Comparison of ENCODE assay signal across 8 cellular contexts in genomic region chr18:23661735-23662308, GRCh38. TPM values are rescaled to one million over a fixed set of nuclear protein-coding genes. Genes with fewer than 3 reads are reported as not detected.
DNase-seq lines count a peak whose midpoint lies in the region; ATAC-seq and TF ChIP-seq lines count a peak whose summit lies in the region.

No MANE protein-coding gene starts in this region.

- no peaks in the 10 kb centered on the region for H3K36me3 ChIP-seq in right lobe of liver

- H3K27ac ChIP-seq in right lobe of liver, result no peak overlapping the region

- H3K4me3 ChIP-seq in right lobe of liver, result peak overlapping the region; percentile 47 to 50 (median 47)

- TF ChIP-seq POLR2A in right lobe of liver (IDR thresholded peaks at IDR 0.05), result no peak

- peaks cover 0 to 9% of the 10 kb centered on the region in 2 donors for H3K27me3 ChIP-seq in right lobe of liver

- peak; percentile 23 for ATAC-seq in activated naive CD8-positive, alpha-beta T cell treated with anti-CD3 and anti-CD28 coated beads, Interleukin-2, amount 50 U/mL, for 24 hours
- no peak for ATAC-seq in right lobe of liver
- ATAC-seq in HG03378 (IDR thresholded peaks at IDR 0.05; ENCODE audit: unreplicated experiment), result no peak

- H3K4me1 ChIP-seq in right lobe of liver, result peaks cover 0 to 5% (median 0%) of the 10 kb centered on the region in 4 donors

- CTCF ChIA-PET in activated naive CD4-positive, alpha-beta T cell treated with anti-CD3 and anti-CD28 coated beads, Interleukin-2, amount 10 ng/mL, durations not matched to agents 7 days and 5 days (lab: Charles Lee), result interaction anchor here (0.7 to 1.2 kb wide), 3 partner anchors 10 to 257 kb away, joined by 3 read pairs; no protein-coding TSS in a partner anchor

- H3K9me3 ChIP-seq in right lobe of liver, result no peaks in the 10 kb centered on the region

- no peak for DNase-seq in activated naive CD4-positive, alpha-beta T cell treated with anti-CD3 and anti-CD28 coated beads, Interleukin-2, amount 10 ng/mL, durations not matched to agents 7 days and 5 days
- DNase-seq in activated naive CD4-positive, alpha-beta T cell treated with Interleukin-2 at 50 U/mL for 16 hours, result no peak
- no peak for DNase-seq in activated naive CD8-positive, alpha-beta T cell treated with anti-CD3 and anti-CD28 coated beads, Interleukin-2, amount 50 U/mL, for 24 hours
- DNase-seq in right lobe of liver (no peak), type B pancreatic cell (ENCODE audit: extremely low spot score, unreplicated experiment) (no peak), SW 1271 (lab: John Stamatoyannopoulos, UW) (no peak), CD1c-positive myeloid dendritic cell (ENCODE audit: extremely low spot score) (no peak)

- H3K4me3 Mint-ChIP-seq in activated naive CD4-positive, alpha-beta T cell treated with anti-CD3 and anti-CD28 coated beads, Interleukin-2, amount 10 ng/mL, durations not matched to agents 7 days and 5 days, result peak overlapping the region; percentile 59
- H3K4me3 Mint-ChIP-seq in activated naive CD8-positive, alpha-beta T cell treated with anti-CD3 and anti-CD28 coated beads, Interleukin-2, amount 50 U/mL, for 24 hours, result peak overlapping the region; percentile 69
- H3K4me3 Mint-ChIP-seq in type B pancreatic cell, result peak overlapping the region; percentile 77

- no peaks in the 10 kb centered on the region for H3K9me3 Mint-ChIP-seq in activated naive CD4-positive, alpha-beta T cell treated with anti-CD3 and anti-CD28 coated beads, Interleukin-2, amount 10 ng/mL, durations not matched to agents 7 days and 5 days
- H3K9me3 Mint-ChIP-seq in activated naive CD8-positive, alpha-beta T cell treated with anti-CD3 and anti-CD28 coated beads, Interleukin-2, amount 50 U/mL, for 24 hours, result no peaks in the 10 kb centered on the region
- no peaks in the 10 kb centered on the region for H3K9me3 Mint-ChIP-seq in type B pancreatic cell

- H3K4me1 Mint-ChIP-seq in activated naive CD4-positive, alpha-beta T cell treated with anti-CD3 and anti-CD28 coated beads, Interleukin-2, amount 10 ng/mL, durations not matched to agents 7 days and 5 days, result peaks cover 24% of the 10 kb centered on the region
- peaks cover 16% of the 10 kb centered on the region for H3K4me1 Mint-ChIP-seq in activated naive CD8-positive, alpha-beta T cell treated with anti-CD3 and anti-CD28 coated beads, Interleukin-2, amount 50 U/mL, for 24 hours
- peaks cover 14% of the 10 kb centered on the region for H3K4me1 Mint-ChIP-seq in type B pancreatic cell (ENCODE audit: unreplicated experiment)

- intact Hi-C loops in right lobe of liver (cut with DNase I), result no loop called here

- H3K27ac Mint-ChIP-seq in activated naive CD4-positive, alpha-beta T cell treated with anti-CD3 and anti-CD28 coated beads, Interleukin-2, amount 10 ng/mL, durations not matched to agents 7 days and 5 days, result no peak overlapping the region
- H3K27ac Mint-ChIP-seq in activated naive CD8-positive, alpha-beta T cell treated with anti-CD3 and anti-CD28 coated beads, Interleukin-2, amount 50 U/mL, for 24 hours, result no peak overlapping the region
- H3K27ac Mint-ChIP-seq in type B pancreatic cell, result no peak overlapping the region

- WGBS in right lobe of liver (ENCODE audit: insufficient coverage, low coverage, low lambda C conversion rate, missing lambda C conversion rate), result 49% methylated on average over 9 of the region's 9 CpGs

- TF ChIP-seq CTCF in right lobe of liver (IDR thresholded peaks at IDR 0.05) (no peak), type B pancreatic cell (conservative IDR thresholded peaks at IDR 0.05) (no peak)

- no peaks in the 10 kb centered on the region for H3K36me3 Mint-ChIP-seq in activated naive CD4-positive, alpha-beta T cell treated with anti-CD3 and anti-CD28 coated beads, Interleukin-2, amount 10 ng/mL, durations not matched to agents 7 days and 5 days
- H3K36me3 Mint-ChIP-seq in activated naive CD8-positive, alpha-beta T cell treated with anti-CD3 and anti-CD28 coated beads, Interleukin-2, amount 50 U/mL, for 24 hours (ENCODE audit: low read depth), result peaks cover 2% of the 10 kb centered on the region
- H3K36me3 Mint-ChIP-seq in type B pancreatic cell, result peaks cover 4% of the 10 kb centered on the region

- peaks cover 88% of the 10 kb centered on the region for H3K27me3 Mint-ChIP-seq in activated naive CD4-positive, alpha-beta T cell treated with anti-CD3 and anti-CD28 coated beads, Interleukin-2, amount 10 ng/mL, durations not matched to agents 7 days and 5 days
- H3K27me3 Mint-ChIP-seq in activated naive CD8-positive, alpha-beta T cell treated with anti-CD3 and anti-CD28 coated beads, Interleukin-2, amount 50 U/mL, for 24 hours, result peaks cover 46% of the 10 kb centered on the region
- H3K27me3 Mint-ChIP-seq in type B pancreatic cell, result peaks cover 60% of the 10 kb centered on the region

RNA-seq across cellular contexts. Expression of gene ANKRD29, which starts 0.9 kb away (rescaled TPM):
- total RNA-seq in right lobe of liver, result 1 to 10 TPM in 4 of 6 experiments, under 1 TPM in 2; 0.39 to 4.8 (median 1.1) TPM
- 2.4 and 3.5 TPM in 2 replicates for total RNA-seq in type B pancreatic cell (ENCODE audit: low replicate concordance)

RNA-seq across cellular contexts. Expression of gene LAMA3, which starts 27.4 kb away (rescaled TPM):
- total RNA-seq in right lobe of liver (1 to 10 TPM; 1.3 to 5.0 (median 3.0) TPM), type B pancreatic cell (ENCODE audit: low replicate concordance) (9.4 and 15.3 TPM in 2 replicates)
